ENCODE assay signal across 20 cellular contexts in genomic region chr1:165894591-165894990, GRCh38.
DNase-seq lines count a peak whose midpoint lies in the region; ATAC-seq and TF ChIP-seq lines count a peak whose summit lies in the region.
"Had no signal": no experiment of that assay in that cellular context is flagged by ENCODE, and none has a peak within 500 bp of the region (broad histone marks: within the 10 kb centered on the region; RNA-seq: fewer than 3 reads in every experiment).

No MANE protein-coding gene starts in this region.

- no peak overlapping the region for H3K4me3 ChIP-seq in AG10803 (ENCODE audit: low read length)
- no peak overlapping the region for H3K4me3 ChIP-seq in mesodermal cell (ENCODE audit: extremely low read depth, insufficient read depth, low read length, poor library complexity, severe bottlenecking)
- H3K4me3 ChIP-seq: dorsolateral prefrontal cortex, esophagus squamous epithelium, K562, mucosa of descending colon had no signal

- DNase-seq in AG10803 (ENCODE audit: low read depth) (peak; percentile 49), M059J (ENCODE audit: low read depth) (peak; percentile 31), cerebellar nuclear complex (lab: John Stamatoyannopoulos, UW) (peak; percentile 14 to 38), cardiac septum (ENCODE audit: low spot score) (no peak), MCF 10A (ENCODE audit: unreplicated experiment) (no peak)
- no peak for DNase-seq in activated T-cell treated with anti-CD3 and anti-CD28 coated beads, Interleukin-2, amount 50 U/mL, for 48 hours
- DNase-seq: amygdala, BE2C, DMS153, esophagus squamous epithelium, mucosa of descending colon, NCI-H1436, NCI-H2171 treated with DMSO at 0.1 percent for 48 hours, right cardiac atrium, Right ventricle myocardium superior had no signal

- no peak for ATAC-seq in HG03097 (IDR thresholded peaks at IDR 0.05; ENCODE audit: low FRiP score, unreplicated experiment)
- ATAC-seq: K562, mucosa of descending colon, right cardiac atrium had no signal

- H3K27me3 Mint-ChIP-seq in MCF 10A (ENCODE audit: insufficient read depth, unreplicated experiment): no peaks in the 10 kb centered on the region

- 95 to 100% methylated on average over 2 to 4 of the region's 4 CpGs for WGBS in mesodermal cell (ENCODE audit: insufficient coverage in 2 of 2), 2 experiments

- H3K36me3 Mint-ChIP-seq in MCF 10A (ENCODE audit: insufficient read depth, unreplicated experiment): peaks cover 62% of the 10 kb centered on the region

- H3K4me1 Mint-ChIP-seq in MCF 10A (ENCODE audit: insufficient read depth, unreplicated experiment): peaks cover 64% of the 10 kb centered on the region

- CTCF ChIA-PET in MCF 10A (lab: Yijun Ruan, JAX): interaction anchor here (0.6 to 13.7 kb wide), 9 partner anchors 9 to 527 kb away, joined by 3 to 178 read pairs (median 3); partner anchors contain the start of gene ALDH9A1

- intact Hi-C loops in cardiac septum (cut with DNase I) (loop anchor here (10.0 kb wide), 1 partner anchor 260 kb away; the partner anchor contains the start of gene MGST3), MCF 10A (cut with micrococcal nuclease) (no loop called here)

- TF ChIP-seq CTCF in AG10803 (conservative IDR thresholded peaks at IDR 0.05; ENCODE audit: low read length): peak; percentile 33
- no peak for TF ChIP-seq CTCF in MCF 10A (IDR thresholded peaks at IDR 0.05; ENCODE audit: unreplicated experiment)

- POLR2A ChIA-PET in MCF 10A (lab: Yijun Ruan, JAX): interaction anchor here (1.2 kb wide), 1 partner anchor 10 kb away, joined by 3 read pairs; no protein-coding TSS in a partner anchor

- H3K9me3 ChIP-seq in mesodermal cell (ENCODE audit: control insufficient read depth, low read length): no peaks in the 10 kb centered on the region
- H3K9me3 ChIP-seq: BE2C, esophagus squamous epithelium, mucosa of descending colon had no signal

- no peak overlapping the region for H3K4me3 Mint-ChIP-seq in MCF 10A (ENCODE audit: unreplicated experiment)

- H3K36me3 ChIP-seq in mesodermal cell (ENCODE audit: control insufficient read depth, insufficient read depth, low read length): peaks cover 42% of the 10 kb centered on the region

- peak overlapping the region; percentile 74 for H3K27ac ChIP-seq in mesodermal cell (ENCODE audit: low read depth, low read length, severe bottlenecking)
- H3K27ac ChIP-seq: esophagus squamous epithelium had no signal

- H3K27ac Mint-ChIP-seq in MCF 10A (ENCODE audit: low read depth, unreplicated experiment): no peak overlapping the region
- H3K27ac Mint-ChIP-seq: activated T-helper 2 cell treated with anti-CD3 and anti-CD28 coated beads, Interferon-gamma antibody, Interleukin-2, Interleukin-4, amounts not matched to agents 10 μg/mL and 5 μg/mL and 100 μg/mL, durations not matched to agents 14 hours and 24 hours and 36 hours had no signal

- H3K9me3 Mint-ChIP-seq in MCF 10A (ENCODE audit: unreplicated experiment): no peaks in the 10 kb centered on the region
- H3K9me3 Mint-ChIP-seq: activated T-helper 2 cell treated with anti-CD3 and anti-CD28 coated beads, Interferon-gamma antibody, Interleukin-2, Interleukin-4, amounts not matched to agents 10 μg/mL and 5 μg/mL and 100 μg/mL, durations not matched to agents 14 hours and 24 hours and 36 hours had no signal

- peaks cover 64% of the 10 kb centered on the region for H3K4me1 ChIP-seq in mesodermal cell (ENCODE audit: control insufficient read depth, insufficient read depth, low read length, poor library complexity, severe bottlenecking)

- BruUV-seq in MCF 10A (replicated peaks; lab: Mats Ljungman, UMichigan): no TSS peak

Comparison
In these comparisons a context has a peak if more than half of its experiments do, and no peak if none do; other contexts are left out.
1. DNase-seq: peak in AG10803 (single experiment), M059J (single experiment) and cerebellar nuclear complex (2 of 2); none in activated T-cell treated with anti-CD3 and anti-CD28 coated beads, Interleukin-2, amount 50 U/mL, for 48 hours (0 of 2), cardiac septum (single experiment) and MCF 10A (single experiment).